In the genomic region with DNA sequence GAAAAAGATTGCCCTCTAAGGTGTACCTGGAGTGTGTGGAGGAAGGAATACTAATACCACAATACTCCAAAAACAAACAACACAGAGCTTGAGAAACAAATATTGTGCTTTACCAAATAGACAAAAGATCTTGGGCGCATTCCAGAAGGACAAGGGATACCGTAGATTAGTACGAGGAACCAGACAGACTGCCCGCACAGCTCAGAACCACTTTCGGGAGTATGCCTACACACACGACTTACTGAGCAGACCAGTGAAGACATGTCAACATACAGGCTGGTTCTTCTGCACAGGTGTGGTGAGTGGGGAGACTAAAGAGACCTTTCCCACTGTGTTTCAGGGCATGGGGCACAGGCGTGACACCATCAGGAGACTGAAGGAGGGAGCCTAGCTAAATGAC, we compare ENCODE assay signal across 13 cellular contexts. TPM values are rescaled to one million over a fixed set of nuclear protein-coding genes. Genes with fewer than 3 reads are reported as not detected.
"Had no signal": no experiment of that assay in that cellular context is flagged by ENCODE, and none has a peak within 500 bp of the region (broad histone marks: within the 10 kb centered on the region; RNA-seq: fewer than 3 reads in every experiment).

No MANE protein-coding gene starts in this region.

- H3K27me3 ChIP-seq: testis had no signal

- DNase-seq: activated CD4-positive, alpha-beta T cell treated with anti-CD3 and anti-CD28 coated beads, Interleukin-2, amount 50 U/mL, for 1 hour; activated naive CD4-positive, alpha-beta T cell treated with Interleukin-2 at 50 U/mL for 16 hours; activated T-cell treated with anti-CD3 and anti-CD28 coated beads for 4 hours; aorta; effector memory CD4-positive, alpha-beta T cell; midbrain; right cardiac atrium; testis had no signal

- H3K4me1 ChIP-seq: testis had no signal

- H3K4me3 ChIP-seq: testis had no signal

- H3K9me3 ChIP-seq: testis had no signal

- ATAC-seq: activated CD4-positive, CD25-positive, alpha-beta regulatory T cell treated with anti-CD3 and anti-CD28 coated beads, Interleukin-2, amount 50 U/mL, for 24 hours; right cardiac atrium had no signal

- H3K27ac ChIP-seq: testis had no signal

RNA-seq across cellular contexts. Expression of a gene that starts 15.8 kb away (rescaled TPM):
- total RNA-seq: aorta, glomerular endothelial cell, myocyte, omental fat pad, right cardiac atrium had no signal
- polyA plus RNA-seq: neural cell, right cardiac atrium had no signal
